ENCODE assay signal across 11 cellular contexts in the genomic region with DNA sequence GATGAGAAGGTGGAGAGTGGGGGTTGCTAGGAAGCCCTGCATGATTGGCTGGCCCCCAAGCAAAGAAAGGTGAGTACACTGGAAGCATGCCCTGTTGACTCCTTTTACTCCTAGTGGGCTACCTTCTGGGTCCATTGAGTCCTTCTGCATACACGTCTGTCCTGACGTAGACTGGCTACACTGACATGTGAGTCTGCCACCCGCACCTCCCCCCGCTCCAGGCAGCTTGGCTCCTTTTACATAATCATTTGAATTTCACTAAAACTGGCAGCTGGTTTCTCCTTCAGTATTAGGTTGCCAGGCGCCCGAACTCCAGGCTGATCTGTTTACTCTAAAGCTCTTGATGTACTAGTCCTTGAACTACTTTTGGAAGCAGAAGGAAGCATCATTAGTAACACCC. TPM values are rescaled to one million over a fixed set of nuclear protein-coding genes. Genes with fewer than 3 reads are reported as not detected.
A peak's percentile ranks its signal among the peaks of the same experiment; 100 is the strongest.
DNase-seq lines count a peak whose midpoint lies in the region; ATAC-seq and TF ChIP-seq lines count a peak whose summit lies in the region.
"Had no signal": no experiment of that assay in that cellular context is flagged by ENCODE, and none has a peak within 500 bp of the region (broad histone marks: within the 10 kb centered on the region; RNA-seq: fewer than 3 reads in every experiment).

No MANE protein-coding gene starts in this region.

- POLR2A ChIA-PET in CD4-positive, alpha-beta memory T cell (lab: Charles Lee; ENCODE audit: partially characterized antibody) = interaction anchor here (1.2 kb wide), 1 partner anchor 19 kb away, joined by 3 read pairs; a partner anchor contains a TSS
- POLR2A ChIA-PET in Caco-2 (lab: Charles Lee) = no interaction called here

- H3K27ac Mint-ChIP-seq in CD4-positive, alpha-beta memory T cell = peak overlapping the region in 4 of 7 donors; percentile 10 to 70 (median 15)
- no peak overlapping the region for H3K27ac Mint-ChIP-seq in Caco-2 (ENCODE audit: unreplicated experiment)
- H3K27ac Mint-ChIP-seq: activated T-helper 2 cell treated with anti-CD3 and anti-CD28 coated beads, Interferon-gamma antibody, Interleukin-2, Interleukin-4, amounts not matched to agents 10 μg/mL and 5 μg/mL and 100 μg/mL, durations not matched to agents 14 hours and 24 hours and 36 hours had no signal

- no TSS peak for BruUV-seq in Caco-2 (replicated peaks; lab: Mats Ljungman, UMichigan)

- H3K9me3 Mint-ChIP-seq in CD4-positive, alpha-beta memory T cell = no peaks in the 10 kb centered on the region
- no peaks in the 10 kb centered on the region for H3K9me3 Mint-ChIP-seq in Caco-2 (ENCODE audit: unreplicated experiment)
- H3K9me3 Mint-ChIP-seq: activated T-helper 2 cell treated with anti-CD3 and anti-CD28 coated beads, Interferon-gamma antibody, Interleukin-2, Interleukin-4, amounts not matched to agents 10 μg/mL and 5 μg/mL and 100 μg/mL, durations not matched to agents 14 hours and 24 hours and 36 hours; nephron progenitor cell had no signal

- in situ Hi-C loops in GM23248 (cut with MboI) = no loop called here

- peaks cover 53% of the 10 kb centered on the region for H3K79me2 ChIP-seq in GM23248 (ENCODE audit: insufficient read depth)

- no peaks in the 10 kb centered on the region for H4K20me1 ChIP-seq in GM23248 (ENCODE audit: insufficient read depth)

- H3K36me3 Mint-ChIP-seq in CD4-positive, alpha-beta memory T cell = peaks cover 21 to 50% of the 10 kb centered on the region in 2 donors
- peaks cover 5% of the 10 kb centered on the region for H3K36me3 Mint-ChIP-seq in Caco-2 (ENCODE audit: insufficient read depth, unreplicated experiment)

- no peak overlapping the region for H3K27ac ChIP-seq in CD4-positive, alpha-beta memory T cell (ENCODE audit: low read depth, low read length)
- H3K27ac ChIP-seq in GM23248 = no peak overlapping the region
- H3K27ac ChIP-seq: cardiac muscle cell had no signal

- ATAC-seq in HG02840 (IDR thresholded peaks at IDR 0.05; ENCODE audit: low FRiP score, unreplicated experiment) = no peak
- ATAC-seq: activated CD4-positive, CD25-positive, alpha-beta regulatory T cell treated with anti-CD3 and anti-CD28 coated beads, Interleukin-2, amount 50 U/mL, for 24 hours had no signal

- no peak overlapping the region for H3K9ac ChIP-seq in GM23248

- WGBS in GM23248 (ENCODE audit: low coverage in 1 of 2, low lambda C conversion rate in 2 of 2, missing lambda C conversion rate in 2 of 2), 2 experiments = 81 to 85% methylated on average over 6 of the region's 6 CpGs

- no peaks in the 10 kb centered on the region; the same call in 1 of the 2 replicates for H3F3A ChIP-seq in GM23248 (ENCODE audit: insufficient read depth)

- CTCF ChIA-PET in CD4-positive, alpha-beta memory T cell (lab: Charles Lee; ENCODE audit: partially characterized antibody) = no interaction called here
- CTCF ChIA-PET in Caco-2 (lab: Charles Lee) = no interaction called here

- H3K4me3 Mint-ChIP-seq in CD4-positive, alpha-beta memory T cell = no peak overlapping the region
- no peak overlapping the region for H3K4me3 Mint-ChIP-seq in Caco-2 (ENCODE audit: unreplicated experiment)
- H3K4me3 Mint-ChIP-seq: nephron progenitor cell had no signal

- no peaks in the 10 kb centered on the region for H3K27me3 ChIP-seq in CD4-positive, alpha-beta memory T cell (ENCODE audit: insufficient read depth, low read length)
- H3K27me3 ChIP-seq in Caco-2 (replicated peaks; ENCODE audit: control insufficient read depth, insufficient read depth, low read length) = no peaks in the 10 kb centered on the region
- no peaks in the 10 kb centered on the region for H3K27me3 ChIP-seq in GM23248 (replicated peaks; ENCODE audit: insufficient read depth)
- H3K27me3 ChIP-seq: cardiac muscle cell had no signal

- peaks cover 0 to 8% (median 2%) of the 10 kb centered on the region in 4 donors for H3K4me1 Mint-ChIP-seq in CD4-positive, alpha-beta memory T cell
- no peaks in the 10 kb centered on the region for H3K4me1 Mint-ChIP-seq in Caco-2 (ENCODE audit: low read depth, unreplicated experiment)
- H3K4me1 Mint-ChIP-seq: nephron progenitor cell had no signal

- H3K9me2 ChIP-seq in GM23248 (ENCODE audit: insufficient read depth) = no peaks in the 10 kb centered on the region

- no peak overlapping the region for H2AFZ ChIP-seq in GM23248

- H3K4me3 ChIP-seq in CD4-positive, alpha-beta memory T cell (ENCODE audit: low read length in 2 of 2) = no peak overlapping the region
- 0 out of 2 replicates have a peak overlapping the region, but pooled peaks have one; percentile 16 for H3K4me3 ChIP-seq in iPS-18c (ENCODE audit: insufficient read depth, low read depth, low read length)
- no peak overlapping the region for H3K4me3 ChIP-seq in Caco-2 (ENCODE audit: low read depth, low read length)
- H3K4me3 ChIP-seq in GM23248 = no peak overlapping the region
- H3K4me3 ChIP-seq: cardiac muscle cell had no signal

- no peak overlapping the region for H3K4me2 ChIP-seq in GM23248 (ENCODE audit: unreplicated experiment)

- intact Hi-C loops in CD4-positive, alpha-beta memory T cell (cut with micrococcal nuclease) = no loop called here
- intact Hi-C loops in Caco-2 (cut with micrococcal nuclease; ENCODE audit: unreplicated experiment) = no loop called here

- H3K27me3 Mint-ChIP-seq in CD4-positive, alpha-beta memory T cell = no peaks in the 10 kb centered on the region
- no peaks in the 10 kb centered on the region for H3K27me3 Mint-ChIP-seq in Caco-2 (ENCODE audit: insufficient read depth, unreplicated experiment)

- H3K36me3 ChIP-seq in CD4-positive, alpha-beta memory T cell (ENCODE audit: insufficient read depth, low read length) = peaks cover 6% of the 10 kb centered on the region
- no peaks in the 10 kb centered on the region for H3K36me3 ChIP-seq in Caco-2 (ENCODE audit: control insufficient read depth, insufficient read depth, low read length)
- H3K36me3 ChIP-seq in GM23248 (ENCODE audit: low read depth) = peaks cover 27% of the 10 kb centered on the region

- DNase-seq in CD4-positive, alpha-beta memory T cell = no peak
- peak; percentile 99 to 100 for DNase-seq in NCI-H526 (lab: John Stamatoyannopoulos, UW)
- no peak for DNase-seq in Caco-2
- DNase-seq in GM23248 = no peak
- DNase-seq: MM.1S, nephron progenitor cell had no signal

- no peaks in the 10 kb centered on the region for H3K9me3 ChIP-seq in CD4-positive, alpha-beta memory T cell (ENCODE audit: control insufficient read depth in 1 of 2, low read length in 2 of 2)
- peaks cover 2% of the 10 kb centered on the region for H3K9me3 ChIP-seq in iPS-18c (ENCODE audit: control insufficient read depth, insufficient read depth, low read length)
- H3K9me3 ChIP-seq in Caco-2 = no peaks in the 10 kb centered on the region
- H3K9me3 ChIP-seq in GM23248 (ENCODE audit: low read depth) = no peaks in the 10 kb centered on the region

- TF ChIP-seq CTCF in Caco-2 (IDR thresholded peaks at IDR 0.05; ENCODE audit: insufficient read depth in 1 of 2, low read depth in 1 of 2, low read length in 1 of 2, severe bottlenecking in 1 of 2, unreplicated experiment in 1 of 2) = no peak

- H3K4me1 ChIP-seq in CD4-positive, alpha-beta memory T cell (ENCODE audit: insufficient read depth, low read length) = no peaks in the 10 kb centered on the region
- H3K4me1 ChIP-seq in Caco-2 (no peaks in the 10 kb centered on the region), GM23248 (ENCODE audit: insufficient read depth) (no peaks in the 10 kb centered on the region)

RNA-seq across cellular contexts. Expression of a gene that starts 8.7 kb away (rescaled TPM):
- 10 to 100 TPM; 62.9 to 68.7 TPM for total RNA-seq in CD4-positive, alpha-beta memory T cell
- polyA plus RNA-seq in CD4-positive, alpha-beta memory T cell = 10 to 100 TPM; 68.2 to 89.4 TPM
- 16.7 and 17.5 TPM in 2 replicates for total RNA-seq in Caco-2 (2022)
- 36.5 and 37.9 TPM in 2 replicates for total RNA-seq in GM23248 (2014; rRNA removed; shearing (Covaris generic))
- 108 and 116 TPM in 2 replicates for polyA plus RNA-seq in GM23248 (2016; fragmentation: Nextera tagmentation; extraction: Ambion mirVana)

RNA-seq across cellular contexts. Expression of a gene that starts 19.0 kb away (rescaled TPM):
- 100 to 1,000 TPM; 131 to 139 TPM for total RNA-seq in CD4-positive, alpha-beta memory T cell
- polyA plus RNA-seq in CD4-positive, alpha-beta memory T cell = 10 to 100 TPM in 1 of 2 donors, 1 to 10 TPM in 1; 8.6 to 24.3 TPM
- total RNA-seq in Caco-2 (2022) = 81.2 and 85.3 TPM in 2 replicates
- 27.6 and 46.2 TPM in 2 replicates for total RNA-seq in GM23248 (2014; rRNA removed; shearing (Covaris generic))
- polyA plus RNA-seq in GM23248 (2016; fragmentation: Nextera tagmentation; extraction: Ambion mirVana) = 25.6 and 28.1 TPM in 2 replicates

RNA-seq across cellular contexts. Expression of a gene that starts 20.0 kb away (rescaled TPM):
- total RNA-seq in CD4-positive, alpha-beta memory T cell = under 1 TPM; 0.67 to 0.94 TPM
- 1 to 10 TPM in 1 of 2 donors, under 1 TPM in 1; 0.36 to 2.6 TPM for polyA plus RNA-seq in CD4-positive, alpha-beta memory T cell
- 2.6 and 3.2 TPM in 2 replicates for total RNA-seq in Caco-2 (2022)
- total RNA-seq in GM23248 (2014; rRNA removed; shearing (Covaris generic)) = 1.8 and 3.4 TPM in 2 replicates
- polyA plus RNA-seq in GM23248 (2016; fragmentation: Nextera tagmentation; extraction: Ambion mirVana) = 6.7 and 7.0 TPM in 2 replicates

RNA-seq across cellular contexts. Expression of a gene that starts 29.7 kb away (rescaled TPM):
- total RNA-seq in CD4-positive, alpha-beta memory T cell = 1 to 10 TPM; 2.5 to 3.4 TPM
- 1 to 10 TPM; 5.3 to 7.4 TPM for polyA plus RNA-seq in CD4-positive, alpha-beta memory T cell
- 0.26 and 0.82 TPM in 2 replicates for total RNA-seq in Caco-2 (2022)
- total RNA-seq in GM23248 (2014; rRNA removed; shearing (Covaris generic)) = 1.7 and 1.9 TPM in 2 replicates
- polyA plus RNA-seq in GM23248 (2016; fragmentation: Nextera tagmentation; extraction: Ambion mirVana) = 1.7 and 1.9 TPM in 2 replicates

RNA-seq across cellular contexts. Expression of a gene that starts 33.5 kb away (rescaled TPM):
- 100 to 1,000 TPM; 118 to 120 TPM for total RNA-seq in CD4-positive, alpha-beta memory T cell
- polyA plus RNA-seq in CD4-positive, alpha-beta memory T cell = 10 to 100 TPM; 45.1 to 72.0 TPM
- total RNA-seq in Caco-2 (2022) = 93.8 and 96.7 TPM in 2 replicates
- total RNA-seq in GM23248 (2014; rRNA removed; shearing (Covaris generic)) = 103 and 104 TPM in 2 replicates
- 32.4 and 32.6 TPM in 2 replicates for polyA plus RNA-seq in GM23248 (2016; fragmentation: Nextera tagmentation; extraction: Ambion mirVana)

Comparison
In these comparisons a context has a peak if more than half of its experiments do, and no peak if none do; other contexts are left out.
1. DNase-seq: peak in NCI-H526 (2 of 2); none in CD4-positive, alpha-beta memory T cell (0 of 5), Caco-2 (0 of 2) and GM23248 (single experiment).